ENCODE assay signal across 16 cellular contexts in the genomic region with DNA sequence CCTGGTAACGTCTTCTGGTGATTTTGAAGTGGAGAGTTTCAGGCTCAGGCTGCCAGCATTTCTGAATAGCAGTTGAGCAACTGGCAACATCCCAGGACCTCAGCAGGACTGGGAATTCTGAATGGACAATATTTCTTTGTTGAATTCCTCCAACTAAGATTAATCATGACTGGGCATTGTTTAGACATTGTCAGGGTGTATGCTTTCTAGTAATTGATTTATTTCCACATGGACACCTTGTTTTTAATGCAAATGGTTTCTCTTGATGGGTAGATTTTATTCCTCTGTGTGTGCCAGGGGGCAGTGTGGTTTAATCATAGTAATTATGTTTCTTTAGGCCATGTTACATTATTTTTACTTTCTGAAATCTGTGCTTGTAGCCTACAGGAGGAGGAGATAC.
A peak's percentile ranks its signal among the peaks of the same experiment; 100 is the strongest.
DNase-seq lines count a peak whose midpoint lies in the region; ATAC-seq and TF ChIP-seq lines count a peak whose summit lies in the region.
"Had no signal": no experiment of that assay in that cellular context is flagged by ENCODE, and none has a peak within 500 bp of the region (broad histone marks: within the 10 kb centered on the region; RNA-seq: fewer than 3 reads in every experiment).

No MANE protein-coding gene starts in this region.

- POLR2A ChIA-PET in A673 (lab: Charles Lee; ENCODE audit: low non-redundant PET) = no interaction called here

- peak; percentile 23; the same call in 1 of the 2 replicates for TF ChIP-seq CTCF in A673 (conservative IDR thresholded peaks at IDR 0.05; ENCODE audit: low read depth, low read length)
- peak; percentile 40 for TF ChIP-seq CTCF in epithelial cell of proximal tubule (conservative IDR thresholded peaks at IDR 0.05; ENCODE audit: low read depth, low read length)
- no peak for TF ChIP-seq CTCF in nephron progenitor cell (IDR thresholded peaks at IDR 0.05)
- no peak for TF ChIP-seq CTCF in Calu3 (IDR thresholded peaks at IDR 0.05; ENCODE audit: unreplicated experiment)

- H3K36me3 Mint-ChIP-seq in nephron progenitor cell (ENCODE audit: low read depth) = no peaks in the 10 kb centered on the region
- H3K36me3 Mint-ChIP-seq in Calu3 (ENCODE audit: insufficient read depth, unreplicated experiment) = no peaks in the 10 kb centered on the region
- no peaks in the 10 kb centered on the region for H3K36me3 Mint-ChIP-seq in effector memory CD8-positive, alpha-beta T cell (ENCODE audit: insufficient read depth)
- H3K36me3 Mint-ChIP-seq: WTC11 had no signal

- H3K4me3 ChIP-seq in A673 (ENCODE audit: low read depth, low read length, poor library complexity, severe bottlenecking) (no peak overlapping the region), epithelial cell of proximal tubule (ENCODE audit: low read depth, low read length) (peak overlapping the region; percentile 25)
- H3K4me3 ChIP-seq: uterus had no signal

- H3K27me3 Mint-ChIP-seq in nephron progenitor cell (ENCODE audit: low read depth, poor library complexity) (no peaks in the 10 kb centered on the region), Calu3 (ENCODE audit: unreplicated experiment) (no peaks in the 10 kb centered on the region)
- H3K27me3 Mint-ChIP-seq in effector memory CD8-positive, alpha-beta T cell = no peaks in the 10 kb centered on the region
- H3K27me3 Mint-ChIP-seq: activated naive CD8-positive, alpha-beta T cell treated with anti-CD3 and anti-CD28 coated beads, Interleukin-2, amount 50 U/mL, for 24 hours had no signal

- no peaks in the 10 kb centered on the region for H3K9me3 ChIP-seq in A673 (ENCODE audit: low read depth, low read length, poor library complexity, severe bottlenecking)
- H3K9me3 ChIP-seq: neutrophil, uterus had no signal

- no peak overlapping the region for H3K27ac ChIP-seq in A673 (ENCODE audit: low read depth, low read length, poor library complexity, severe bottlenecking)
- H3K27ac ChIP-seq: neutrophil, uterus had no signal

- BruUV-seq in A673 (replicated peaks; lab: Mats Ljungman, UMichigan) = no TSS peak
- BruUV-seq in Calu3 (replicated peaks; lab: Mats Ljungman, UMichigan) = no TSS peak

- H3K4me1 Mint-ChIP-seq in nephron progenitor cell = peaks cover 19% of the 10 kb centered on the region
- no peaks in the 10 kb centered on the region for H3K4me1 Mint-ChIP-seq in Calu3 (ENCODE audit: low read depth, unreplicated experiment)
- no peaks in the 10 kb centered on the region for H3K4me1 Mint-ChIP-seq in effector memory CD8-positive, alpha-beta T cell (ENCODE audit: low read depth in 2 of 2)
- H3K4me1 Mint-ChIP-seq: activated naive CD8-positive, alpha-beta T cell treated with anti-CD3 and anti-CD28 coated beads, Interleukin-2, amount 50 U/mL, for 24 hours had no signal

- H3K27me3 ChIP-seq in A673 (replicated peaks; ENCODE audit: insufficient read depth, low read depth, low read length, poor library complexity) = no peaks in the 10 kb centered on the region
- H3K27me3 ChIP-seq: neutrophil, uterus had no signal

- H3K27ac Mint-ChIP-seq in nephron progenitor cell (peak overlapping the region; percentile 57), Calu3 (ENCODE audit: unreplicated experiment) (no peak overlapping the region)
- H3K27ac Mint-ChIP-seq in effector memory CD8-positive, alpha-beta T cell = no peak overlapping the region
- H3K27ac Mint-ChIP-seq: activated naive CD8-positive, alpha-beta T cell treated with anti-CD3 and anti-CD28 coated beads, Interleukin-2, amount 50 U/mL, for 24 hours; WTC11 had no signal

- no peaks in the 10 kb centered on the region for H3K9me3 Mint-ChIP-seq in nephron progenitor cell
- peaks cover 9% of the 10 kb centered on the region for H3K9me3 Mint-ChIP-seq in Calu3 (ENCODE audit: low read depth, unreplicated experiment)
- peaks cover 0 to 7% of the 10 kb centered on the region in 2 donors for H3K9me3 Mint-ChIP-seq in effector memory CD8-positive, alpha-beta T cell

- DNase-seq in A673 (ENCODE audit: low spot score) (no peak), NCI-H2227 (lab: John Stamatoyannopoulos, UW; ENCODE audit: unreplicated experiment) (peak; percentile 39), epithelial cell of proximal tubule (ENCODE audit: low read depth) (peak; percentile 49), nephron progenitor cell (no peak), Calu3 (no peak), GM19240 (ENCODE audit: insufficient read length, low spot score) (no peak)
- no peak for DNase-seq in effector memory CD8-positive, alpha-beta T cell
- DNase-seq: activated CD8-positive, alpha-beta memory T cell treated with anti-CD3 and anti-CD28 coated beads, Interleukin-2, amount 50 U/mL, for 48 hours; activated naive CD8-positive, alpha-beta T cell treated with anti-CD3 and anti-CD28 coated beads, Interleukin-2, amount 50 U/mL, for 24 hours; DMS79 treated with DMSO at 0.1 percent for 48 hours; glutamatergic neuron; stimulated activated CD8-positive, alpha-beta memory T cell treated with anti-CD3 and anti-CD28 coated beads, Interleukin-4, amount 100 ng/mL, for 48 hours had no signal

- ATAC-seq in HG03378 (IDR thresholded peaks at IDR 0.05; ENCODE audit: unreplicated experiment) = no peak
- ATAC-seq in effector memory CD8-positive, alpha-beta T cell (replicated peaks) = no peak
- ATAC-seq: activated naive CD8-positive, alpha-beta T cell treated with anti-CD3 and anti-CD28 coated beads, Interleukin-2, amount 50 U/mL, for 24 hours; WTC11 had no signal

- H3K4me3 Mint-ChIP-seq in nephron progenitor cell (no peak overlapping the region), Calu3 (ENCODE audit: low read depth, unreplicated experiment) (no peak overlapping the region)
- H3K4me3 Mint-ChIP-seq in effector memory CD8-positive, alpha-beta T cell = no peak overlapping the region
- H3K4me3 Mint-ChIP-seq: activated naive CD8-positive, alpha-beta T cell treated with anti-CD3 and anti-CD28 coated beads, Interleukin-2, amount 50 U/mL, for 24 hours; WTC11 had no signal

- intact Hi-C loops in A673 (cut with micrococcal nuclease; ENCODE audit: unreplicated experiment) (no loop called here), Calu3 (cut with micrococcal nuclease; ENCODE audit: unreplicated experiment) (no loop called here)

- H3K4me1 ChIP-seq in A673 (ENCODE audit: insufficient read depth, low read length, poor library complexity, severe bottlenecking) = no peaks in the 10 kb centered on the region
- H3K4me1 ChIP-seq: uterus had no signal

- no peaks in the 10 kb centered on the region for H3K36me3 ChIP-seq in A673 (ENCODE audit: insufficient read depth, low read length, poor library complexity, severe bottlenecking)
- H3K36me3 ChIP-seq: neutrophil, uterus had no signal

- CTCF ChIA-PET in A673 (lab: Charles Lee) (no interaction called here), Calu3 (lab: Charles Lee) (no interaction called here)

Comparison
In these comparisons a context has a peak if more than half of its experiments do, and no peak if none do; other contexts are left out.
1. DNase-seq: peak in NCI-H2227 (single experiment) and epithelial cell of proximal tubule (single experiment); none in A673 (single experiment), nephron progenitor cell (single experiment), Calu3 (single experiment), GM19240 (single experiment) and effector memory CD8-positive, alpha-beta T cell (0 of 3).
2. CTCF ChIP-seq: peak in A673 (single experiment) and epithelial cell of proximal tubule (single experiment); none in nephron progenitor cell (single experiment) and Calu3 (single experiment).